Comparison of ENCODE assay signal across 8 cellular contexts in the genomic region with DNA sequence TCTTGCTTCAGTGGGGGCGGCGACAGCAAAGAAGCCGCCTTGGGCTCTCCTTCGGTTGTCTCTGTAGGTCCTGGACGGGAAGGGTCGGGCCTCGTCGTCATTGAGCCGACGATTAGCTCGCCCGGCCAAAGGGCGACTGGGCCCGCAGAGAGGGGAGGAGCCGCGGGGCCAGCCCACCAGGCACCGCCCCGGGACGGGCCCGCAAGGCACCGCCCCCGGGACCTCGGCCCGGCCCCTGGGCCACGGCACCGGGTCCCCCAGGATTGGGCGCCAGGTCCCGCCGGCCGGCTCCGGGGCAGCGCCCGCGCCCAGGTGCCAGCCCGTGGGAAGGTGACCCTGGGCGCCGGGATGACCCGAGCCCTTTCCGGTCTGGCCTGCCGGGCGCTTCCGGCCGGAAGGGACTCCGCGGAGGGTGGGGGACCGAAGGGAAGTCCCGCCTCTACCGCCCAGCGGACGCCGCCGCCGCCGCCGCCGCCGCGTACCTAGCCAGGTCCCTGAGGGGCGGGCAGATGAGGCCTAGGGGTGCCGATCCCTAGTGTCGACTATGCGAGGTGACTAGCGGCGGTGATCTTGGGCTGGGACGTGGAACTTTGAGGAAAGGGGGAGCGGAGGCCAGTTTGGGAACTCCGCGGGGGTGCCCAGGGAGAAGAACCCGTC. TPM values are rescaled to one million over a fixed set of nuclear protein-coding genes. Genes with fewer than 3 reads are reported as not detected.
DNase-seq lines count a peak whose midpoint lies in the region; ATAC-seq and TF ChIP-seq lines count a peak whose summit lies in the region.

A gene (minus strand): TSS at position 371 of the 657 bp plus-strand sequence. CDS start 524 bp downstream, outside the sequence.
A gene with protein sequence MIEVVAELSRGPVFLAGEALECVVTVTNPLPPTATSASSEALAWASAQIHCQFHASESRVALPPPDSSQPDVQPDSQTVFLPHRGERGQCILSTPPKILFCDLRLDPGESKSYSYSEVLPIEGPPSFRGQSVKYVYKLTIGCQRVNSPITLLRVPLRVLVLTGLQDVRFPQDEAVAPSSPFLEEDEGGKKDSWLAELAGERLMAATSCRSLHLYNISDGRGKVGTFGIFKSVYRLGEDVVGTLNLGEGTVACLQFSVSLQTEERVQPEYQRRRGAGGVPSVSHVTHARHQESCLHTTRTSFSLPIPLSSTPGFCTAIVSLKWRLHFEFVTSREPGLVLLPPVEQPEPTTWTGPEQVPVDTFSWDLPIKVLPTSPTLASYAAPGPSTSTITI (plus strand): TSS at position 430 of the 657 bp plus-strand sequence. CDS start 469 bp downstream, outside the sequence.

- H3K4me2 ChIP-seq in BLaER1 = peak within 1 kb of the TSS; percentile 84

- peak within 1 kb of the TSS; percentile 87 for H3K27ac ChIP-seq in BLaER1
- peak within 1 kb of the TSS; percentile 91 for H3K27ac ChIP-seq in lower lobe of right lung

- H3K9me3 ChIP-seq in BLaER1 = no peaks in the 10 kb centered on the region
- H3K9me3 ChIP-seq in lower lobe of right lung = no peaks in the 10 kb centered on the region

- peaks cover 52% of the 10 kb centered on the region for H3K4me1 Mint-ChIP-seq in activated CD4-positive, alpha-beta memory T cell treated with anti-CD3 and anti-CD28 coated beads, Interleukin-2, amount 10 ng/mL, durations not matched to agents 7 days and 5 days

- H3K4me3 ChIP-seq in BLaER1 = peak within 1 kb of the TSS; percentile 91
- H3K4me3 ChIP-seq in lower lobe of right lung = peak within 1 kb of the TSS; percentile 95

- POLR2A ChIA-PET in activated CD4-positive, alpha-beta memory T cell treated with anti-CD3 and anti-CD28 coated beads, Interleukin-2, amount 10 ng/mL, durations not matched to agents 7 days and 5 days (lab: Charles Lee) = interaction anchor here (0.7 to 7.0 kb wide), 21 partner anchors 8 to 669 kb away, joined by 3 to 117 read pairs (median 7); a partner anchor contains a TSS

- H3K4me1 ChIP-seq in BLaER1 (peaks cover 45% of the 10 kb centered on the region), lower lobe of right lung (peaks cover 50% of the 10 kb centered on the region)

- CTCF ChIA-PET in activated CD4-positive, alpha-beta memory T cell treated with anti-CD3 and anti-CD28 coated beads, Interleukin-2, amount 10 ng/mL, durations not matched to agents 7 days and 5 days (lab: Charles Lee) = interaction anchor here (0.9 to 6.2 kb wide), 18 partner anchors 9 to 145 kb away, joined by 3 to 98 read pairs (median 6); a partner anchor contains a TSS

- no peaks in the 10 kb centered on the region for H3K27me3 ChIP-seq in BLaER1
- H3K27me3 ChIP-seq in lower lobe of right lung (ENCODE audit: low read depth) = no peaks in the 10 kb centered on the region

- H3K4me3 Mint-ChIP-seq in activated CD4-positive, alpha-beta memory T cell treated with anti-CD3 and anti-CD28 coated beads, Interleukin-2, amount 10 ng/mL, durations not matched to agents 7 days and 5 days = peak within 1 kb of the TSS; percentile 94

- DNase-seq in NCI-H748 treated with DMSO at 0.1 percent for 48 hours (lab: John Stamatoyannopoulos, UW) (peak; percentile 46), lower lobe of right lung (peak; percentile 90)
- DNase-seq in activated CD4-positive, alpha-beta memory T cell treated with anti-CD3 and anti-CD28 coated beads, Interleukin-2, amount 10 ng/mL, durations not matched to agents 7 days and 5 days = peak; percentile 76
- peak; percentile 50 for DNase-seq in effector CD4-positive, alpha-beta T cell
- DNase-seq in stimulated activated CD8-positive, alpha-beta memory T cell treated with anti-CD3 and anti-CD28 coated beads, Interleukin-12 subunit alpha, Interleukin-12 subunit beta, amount 100 ng/mL, for 4 hours (ENCODE audit: low read depth) = peak; percentile 61

- H3K9ac ChIP-seq in BLaER1 = peak within 1 kb of the TSS; percentile 86

- no peaks in the 10 kb centered on the region for H3K9me3 Mint-ChIP-seq in activated CD4-positive, alpha-beta memory T cell treated with anti-CD3 and anti-CD28 coated beads, Interleukin-2, amount 10 ng/mL, durations not matched to agents 7 days and 5 days

- ATAC-seq in HG03354 (IDR thresholded peaks at IDR 0.05; ENCODE audit: poor library complexity, severe bottlenecking, unreplicated experiment) (peak; percentile 82), lower lobe of right lung (peak; percentile 94 to 97)

- no peaks in the 10 kb centered on the region; the same call in 1 of the 2 replicates for H4K20me1 ChIP-seq in BLaER1

- peaks cover 45% of the 10 kb centered on the region for H3K36me3 Mint-ChIP-seq in activated CD4-positive, alpha-beta memory T cell treated with anti-CD3 and anti-CD28 coated beads, Interleukin-2, amount 10 ng/mL, durations not matched to agents 7 days and 5 days (ENCODE audit: low read depth)

- TF ChIP-seq POLR2A in GM19193 (IDR thresholded peaks at IDR 0.05; ENCODE audit: extremely low read depth, insufficient read depth, insufficient read length) = peak; percentile 82

- H3K27ac Mint-ChIP-seq in activated CD4-positive, alpha-beta memory T cell treated with anti-CD3 and anti-CD28 coated beads, Interleukin-2, amount 10 ng/mL, durations not matched to agents 7 days and 5 days = peak within 1 kb of the TSS; percentile 91

- intact Hi-C loops in lower lobe of right lung (cut with DNase I) = no loop called here

- TF ChIP-seq CTCF in lower lobe of right lung (IDR thresholded peaks at IDR 0.05) = no peak

- no peaks in the 10 kb centered on the region for H3K27me3 Mint-ChIP-seq in activated CD4-positive, alpha-beta memory T cell treated with anti-CD3 and anti-CD28 coated beads, Interleukin-2, amount 10 ng/mL, durations not matched to agents 7 days and 5 days

- H3K36me3 ChIP-seq in BLaER1 = peaks cover 44% of the 10 kb centered on the region
- peaks cover 50% of the 10 kb centered on the region for H3K36me3 ChIP-seq in lower lobe of right lung

RNA-seq across cellular contexts. Expression of the first gene that starts in this region (rescaled TPM):
- total RNA-seq in activated CD4-positive, alpha-beta memory T cell treated with anti-CD3 and anti-CD28 coated beads, Interleukin-2, amount 10 ng/mL, durations not matched to agents 7 days and 5 days = 10 to 100 TPM; 45.8 to 49.1 TPM
- total RNA-seq in lower lobe of right lung = 68.0 TPM

RNA-seq across cellular contexts. Expression of the second gene that starts in this region (rescaled TPM):
- total RNA-seq in activated CD4-positive, alpha-beta memory T cell treated with anti-CD3 and anti-CD28 coated beads, Interleukin-2, amount 10 ng/mL, durations not matched to agents 7 days and 5 days = 10 to 100 TPM; 29.1 to 29.5 TPM
- total RNA-seq in lower lobe of right lung = 29.6 TPM

Comparison
In these comparisons a context has a peak if more than half of its experiments do, and no peak if none do; other contexts are left out.
1. Peak in every context shown above with its lines: DNase-seq, ATAC-seq, H3K4me3 ChIP-seq and H3K27ac ChIP-seq.